In genomic region chr16:48901712-48902374, GRCh38 we compare ENCODE assay signal across 17 cellular contexts.
A peak's percentile ranks its signal among the peaks of the same experiment; 100 is the strongest.
DNase-seq lines count a peak whose midpoint lies in the region; ATAC-seq, FAIRE-seq and TF ChIP-seq lines count a peak whose summit lies in the region.
"Had no signal": no experiment of that assay in that cellular context is flagged by ENCODE, and none has a peak within 500 bp of the region (broad histone marks: within the 10 kb centered on the region; RNA-seq: fewer than 3 reads in every experiment).

No MANE protein-coding gene starts in this region.

- H3K4me1 ChIP-seq in RWPE2 (ENCODE audit: insufficient read depth, poor library complexity, severe bottlenecking) (no peaks in the 10 kb centered on the region), keratinocyte (ENCODE audit: control insufficient read depth, extremely low read depth, insufficient read depth, low read length) (no peaks in the 10 kb centered on the region)
- H3K4me1 ChIP-seq: right atrium auricular region had no signal

- dilution Hi-C loops in keratinocyte (cut with MboI; ENCODE audit: extremely low pct_ligation_motif_present, low sequenced_read_pairs): no loop called here

- H3K79me2 ChIP-seq in keratinocyte (ENCODE audit: control insufficient read depth, insufficient read depth, low read length): no peaks in the 10 kb centered on the region

- no peaks in the 10 kb centered on the region for H3K36me3 ChIP-seq in RWPE2 (ENCODE audit: low read depth)
- no peaks in the 10 kb centered on the region for H3K36me3 ChIP-seq in keratinocyte (ENCODE audit: control insufficient read depth in 2 of 2, extremely low read depth in 1 of 2, insufficient read depth in 2 of 2, low read length in 2 of 2)
- H3K36me3 ChIP-seq: right atrium auricular region had no signal

- H3K4me3 ChIP-seq in RWPE2 (ENCODE audit: severe bottlenecking) (no peak overlapping the region), keratinocyte (ENCODE audit: control insufficient read depth in 2 of 3, extremely low read depth in 1 of 3, insufficient read depth in 2 of 3, low read depth in 1 of 3, low read length in 3 of 3) (no peak overlapping the region)
- H3K4me3 ChIP-seq: right atrium auricular region had no signal

- H3K9me3 ChIP-seq in RWPE2 (ENCODE audit: severe bottlenecking) (no peaks in the 10 kb centered on the region), keratinocyte (ENCODE audit: control insufficient read depth, low read depth, low read length) (no peaks in the 10 kb centered on the region)
- H3K9me3 ChIP-seq: right atrium auricular region had no signal

- H3K4me2 ChIP-seq in keratinocyte (ENCODE audit: control insufficient read depth, extremely low read depth, insufficient read depth, low read depth, low read length): no peak overlapping the region

- no peak overlapping the region for H3K9ac ChIP-seq in keratinocyte (ENCODE audit: control insufficient read depth, extremely low read depth, insufficient read depth, low read length)

- DNase-seq in EH (ENCODE audit: low read depth): peak; percentile 26
- DNase-seq in HT1080 (ENCODE audit: low read depth): peak; percentile 20
- DNase-seq in RWPE2 (ENCODE audit: low spot score): no peak
- no peak for DNase-seq in keratinocyte (ENCODE audit: low read depth, low spot score)
- no peak for DNase-seq in NOMO-1 treated with dmso at 0.1 percent for 144 hours (lab: John Stamatoyannopoulos, UW; ENCODE audit: unreplicated experiment)
- DNase-seq in NCI-H345 (lab: John Stamatoyannopoulos, UW): no peak
- DNase-seq: activated CD4-positive, alpha-beta T cell treated with anti-CD3 and anti-CD28 coated beads for 48 hours; activated effector memory CD4-positive, alpha-beta T cell treated with Interleukin-2 at 50 U/mL for 16 hours; caudate nucleus; CD8-positive, alpha-beta T cell; KBM-7; NCI-H524; SW 1271 had no signal

- no peaks in the 10 kb centered on the region for H4K20me1 ChIP-seq in keratinocyte (ENCODE audit: control insufficient read depth, extremely low read depth, insufficient read depth, low read length)

- peaks cover 3% of the 10 kb centered on the region for H3K27me3 ChIP-seq in RWPE2 (ENCODE audit: insufficient read depth, poor library complexity, severe bottlenecking)
- peaks cover 11% of the 10 kb centered on the region for H3K27me3 ChIP-seq in keratinocyte (ENCODE audit: control insufficient read depth, extremely low read depth, insufficient read depth, low read length)
- H3K27me3 ChIP-seq: right atrium auricular region had no signal

- H3K9me1 ChIP-seq in keratinocyte (ENCODE audit: control insufficient read depth, extremely low read depth, insufficient read depth, low read length): no peaks in the 10 kb centered on the region

- H3K27ac ChIP-seq in RWPE2 (ENCODE audit: poor library complexity, severe bottlenecking) (no peak overlapping the region), keratinocyte (ENCODE audit: control insufficient read depth, insufficient read depth, low read length) (no peak overlapping the region)
- H3K27ac ChIP-seq: epithelial cell of prostate, right atrium auricular region had no signal

- TF ChIP-seq CTCF in RWPE2 (IDR thresholded peaks at IDR 0.05; ENCODE audit: poor library complexity, severe bottlenecking) (peak; percentile 36), keratinocyte (optimal IDR thresholded peaks at IDR 0.05 in 1 of 3, IDR thresholded peaks at IDR 0.05 in 1 of 3, conservative IDR thresholded peaks at IDR 0.05 in 1 of 3; ENCODE audit: extremely low read depth in 1 of 3, insufficient read depth in 2 of 3, low read length in 3 of 3) (peak in 2 of 3 experiments; percentile 26 to 30)

- ATAC-seq in RWPE2 (ENCODE audit: low read depth): peak; percentile 78
- ATAC-seq in GM19395 (IDR thresholded peaks at IDR 0.05; ENCODE audit: unreplicated experiment): no peak
- no peak for ATAC-seq in GM18907 (IDR thresholded peaks at IDR 0.05; ENCODE audit: unreplicated experiment)
- ATAC-seq: CD8-positive, alpha-beta T cell had no signal

- no peak for FAIRE-seq in keratinocyte (lab: Jason Lieb, UNC)

- H2AFZ ChIP-seq in keratinocyte (ENCODE audit: control insufficient read depth, low read length): no peak overlapping the region

Comparison
In these comparisons a context has a peak if more than half of its experiments do, and no peak if none do; other contexts are left out.
1. DNase-seq: peak in EH (single experiment) and HT1080 (single experiment); none in RWPE2 (single experiment), keratinocyte (single experiment), NOMO-1 treated with dmso at 0.1 percent for 144 hours (single experiment) and NCI-H345 (single experiment).